ENCODE assay signal across 1 cellular context in the genomic region with DNA sequence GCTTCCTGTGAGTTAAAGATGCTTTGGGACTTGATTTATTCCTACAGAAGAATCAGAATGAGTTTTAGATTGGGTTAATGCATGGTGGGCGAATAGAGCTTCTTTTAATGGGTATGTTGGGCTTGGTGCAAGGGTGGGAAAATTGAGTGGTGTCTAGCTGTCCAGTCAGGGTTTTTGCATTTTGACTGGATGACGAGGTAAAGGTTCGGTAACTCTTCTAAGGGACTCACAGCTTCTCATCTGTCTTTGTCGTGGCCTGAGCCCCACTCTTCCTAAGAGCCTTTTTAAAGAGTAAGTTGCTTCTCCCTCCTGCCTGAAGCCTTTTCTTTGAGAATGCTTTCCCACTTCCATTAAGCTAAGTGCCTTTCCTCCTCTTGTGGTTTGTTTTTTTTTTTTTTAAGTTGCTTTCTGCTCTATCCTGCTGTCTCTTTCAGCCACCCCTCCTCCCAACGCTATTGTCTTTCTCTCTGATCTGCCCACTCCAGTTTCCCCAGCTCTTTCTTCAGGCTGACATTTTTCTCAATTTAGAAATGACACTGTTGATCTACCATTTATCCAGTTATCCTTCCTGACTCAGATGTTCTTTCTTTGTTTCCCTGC.
TF ChIP-seq lines count a peak whose summit lies in the region.

No MANE protein-coding gene starts in this region.

TF ChIP-seq in GM12891, 5 proteins besides CTCF, POLR2A, EP300 and RAD21 (continued from another document):
- TF ChIP-seq POLR2AphosphoS5 (IDR thresholded peaks at IDR 0.05; ENCODE audit: low read depth, low read length): no peak
- TF ChIP-seq TAF1 (IDR thresholded peaks at IDR 0.05; ENCODE audit: low read depth, low read length): no peak
- no peak for TF ChIP-seq POU2F2 (IDR thresholded peaks at IDR 0.05; ENCODE audit: low read depth, low read length)
- no peak for TF ChIP-seq PAX5 (IDR thresholded peaks at IDR 0.05; ENCODE audit: insufficient read depth, low read length, severe bottlenecking)
